In genomic region chr13:49400755-49401659, GRCh38 we compare ENCODE assay signal across 7 cellular contexts. TPM values are rescaled to one million over a fixed set of nuclear protein-coding genes. Genes with fewer than 3 reads are reported as not detected.
DNase-seq lines count a peak whose midpoint lies in the region; ATAC-seq and TF ChIP-seq lines count a peak whose summit lies in the region.

No MANE protein-coding gene starts in this region.

- peaks cover 0 to 9% (median 8%) of the 10 kb centered on the region in 3 experiments for H3K9me3 ChIP-seq in naive thymus-derived CD4-positive, alpha-beta T cell (ENCODE audit: control insufficient read depth in 2 of 3, low read length in 3 of 3)

- H3K36me3 Mint-ChIP-seq in naive thymus-derived CD4-positive, alpha-beta T cell: peaks cover 0 to 29% (median 23%) of the 10 kb centered on the region in 5 donors
- H3K36me3 Mint-ChIP-seq in activated CD8-positive, alpha-beta T cell treated with anti-CD3 and anti-CD28 coated beads for 36 hours (ENCODE audit: low read depth): peaks cover 7% of the 10 kb centered on the region

- no peak overlapping the region for H3K27ac ChIP-seq in naive thymus-derived CD4-positive, alpha-beta T cell (ENCODE audit: low read depth, low read length)

- peaks cover 0 to 6% (median 0%) of the 10 kb centered on the region in 5 donors for H3K27me3 Mint-ChIP-seq in naive thymus-derived CD4-positive, alpha-beta T cell
- no peaks in the 10 kb centered on the region for H3K27me3 Mint-ChIP-seq in activated CD8-positive, alpha-beta T cell treated with anti-CD3 and anti-CD28 coated beads for 36 hours

- CTCF ChIA-PET in naive thymus-derived CD4-positive, alpha-beta T cell (lab: Charles Lee): no interaction called here
- CTCF ChIA-PET in activated CD8-positive, alpha-beta T cell treated with anti-CD3 and anti-CD28 coated beads for 36 hours (lab: Charles Lee): no interaction called here

- no peaks in the 10 kb centered on the region for H3K27me3 ChIP-seq in naive thymus-derived CD4-positive, alpha-beta T cell (ENCODE audit: control insufficient read depth in 2 of 2, insufficient read depth in 2 of 2, low read length in 2 of 2)

- H3K4me3 ChIP-seq in naive thymus-derived CD4-positive, alpha-beta T cell (ENCODE audit: low read length): no peak overlapping the region

- peak overlapping the region in 1 of 9 donors; percentile 2 for H3K27ac Mint-ChIP-seq in naive thymus-derived CD4-positive, alpha-beta T cell
- H3K27ac Mint-ChIP-seq in activated CD8-positive, alpha-beta T cell treated with anti-CD3 and anti-CD28 coated beads for 36 hours: no peak overlapping the region

- DNase-seq in GM20000 (ENCODE audit: low spot score) (peak; percentile 9), NCI-H526 treated with DMSO at 0.1 percent for 48 hours (lab: John Stamatoyannopoulos, UW) (peak; percentile 29), activated T-cell treated with anti-CD3 and anti-CD28 coated beads for 4 hours (no peak)
- peak in 1 of 9 donors; percentile 7 for DNase-seq in naive thymus-derived CD4-positive, alpha-beta T cell
- no peak for DNase-seq in activated CD8-positive, alpha-beta T cell treated with anti-CD3 and anti-CD28 coated beads for 36 hours

- H3K9me3 Mint-ChIP-seq in naive thymus-derived CD4-positive, alpha-beta T cell: peaks cover 9 to 29% (median 20%) of the 10 kb centered on the region in 11 donors
- peaks cover 18% of the 10 kb centered on the region for H3K9me3 Mint-ChIP-seq in activated CD8-positive, alpha-beta T cell treated with anti-CD3 and anti-CD28 coated beads for 36 hours

- ATAC-seq in esophagus mucosa (peak; percentile 97), GM18907 (IDR thresholded peaks at IDR 0.05; ENCODE audit: unreplicated experiment) (no peak)
- peak; percentile 56 for ATAC-seq in naive thymus-derived CD4-positive, alpha-beta T cell
- ATAC-seq in activated CD8-positive, alpha-beta T cell treated with anti-CD3 and anti-CD28 coated beads for 36 hours: no peak

- H3K4me1 Mint-ChIP-seq in naive thymus-derived CD4-positive, alpha-beta T cell: peaks cover 0 to 2% (median 0%) of the 10 kb centered on the region in 7 donors
- no peaks in the 10 kb centered on the region for H3K4me1 Mint-ChIP-seq in activated CD8-positive, alpha-beta T cell treated with anti-CD3 and anti-CD28 coated beads for 36 hours (ENCODE audit: low read depth)

- H3K4me3 Mint-ChIP-seq in naive thymus-derived CD4-positive, alpha-beta T cell: peak overlapping the region in 1 of 10 donors; percentile 35
- H3K4me3 Mint-ChIP-seq in activated CD8-positive, alpha-beta T cell treated with anti-CD3 and anti-CD28 coated beads for 36 hours: no peak overlapping the region

- POLR2A ChIA-PET in naive thymus-derived CD4-positive, alpha-beta T cell (lab: Charles Lee): no interaction called here
- POLR2A ChIA-PET in activated CD8-positive, alpha-beta T cell treated with anti-CD3 and anti-CD28 coated beads for 36 hours (lab: Charles Lee): no interaction called here

- intact Hi-C loops in naive thymus-derived CD4-positive, alpha-beta T cell (cut with micrococcal nuclease): no loop called here
- intact Hi-C loops in activated CD8-positive, alpha-beta T cell treated with anti-CD3 and anti-CD28 coated beads for 36 hours (cut with micrococcal nuclease): no loop called here

- no peaks in the 10 kb centered on the region for H3K36me3 ChIP-seq in naive thymus-derived CD4-positive, alpha-beta T cell (ENCODE audit: control insufficient read depth in 2 of 3, insufficient read depth in 3 of 3, low read length in 3 of 3)

- H3K4me1 ChIP-seq in naive thymus-derived CD4-positive, alpha-beta T cell (ENCODE audit: control insufficient read depth in 2 of 2, insufficient read depth in 2 of 2, low read length in 2 of 2): no peaks in the 10 kb centered on the region

- TF ChIP-seq CTCF in GM20000 (IDR thresholded peaks at IDR 0.05; ENCODE audit: extremely low read depth, missing control alignments): no peak
- no peak for TF ChIP-seq CTCF in activated CD8-positive, alpha-beta T cell treated with anti-CD3 and anti-CD28 coated beads for 36 hours (IDR thresholded peaks at IDR 0.05)

RNA-seq across cellular contexts. Expression of gene CAB39L, which starts 42.9 kb away (rescaled TPM):
- total RNA-seq in esophagus mucosa: 11.8 TPM
- 1 to 10 TPM; 2.9 to 5.9 (median 4.6) TPM for total RNA-seq in naive thymus-derived CD4-positive, alpha-beta T cell
- polyA plus RNA-seq in naive thymus-derived CD4-positive, alpha-beta T cell: 1 to 10 TPM; 4.3 to 4.9 TPM
- total RNA-seq in activated CD8-positive, alpha-beta T cell treated with anti-CD3 and anti-CD28 coated beads for 36 hours: 1 to 10 TPM; 2.6 to 3.1 TPM

RNA-seq across cellular contexts. Expression of gene SETDB2, which starts 43.1 kb away (rescaled TPM):
- total RNA-seq in esophagus mucosa: 5.1 TPM
- 10 to 100 TPM; 16.7 to 30.0 (median 20.3) TPM for total RNA-seq in naive thymus-derived CD4-positive, alpha-beta T cell
- polyA plus RNA-seq in naive thymus-derived CD4-positive, alpha-beta T cell: 10 to 100 TPM; 14.3 to 15.0 TPM
- total RNA-seq in activated CD8-positive, alpha-beta T cell treated with anti-CD3 and anti-CD28 coated beads for 36 hours: 10 to 100 TPM; 11.3 to 11.5 TPM

Comparison
In these comparisons a context has a peak if more than half of its experiments do, and no peak if none do; other contexts are left out.
1. DNase-seq: peak in GM20000 (single experiment) and NCI-H526 treated with DMSO at 0.1 percent for 48 hours (single experiment); none in activated CD8-positive, alpha-beta T cell treated with anti-CD3 and anti-CD28 coated beads for 36 hours (single experiment) and activated T-cell treated with anti-CD3 and anti-CD28 coated beads for 4 hours (single experiment).
2. ATAC-seq: peak in esophagus mucosa (single experiment) and naive thymus-derived CD4-positive, alpha-beta T cell (single experiment); none in activated CD8-positive, alpha-beta T cell treated with anti-CD3 and anti-CD28 coated beads for 36 hours (single experiment) and GM18907 (single experiment).